ENCODE assay signal across 12 cellular contexts in the genomic region with DNA sequence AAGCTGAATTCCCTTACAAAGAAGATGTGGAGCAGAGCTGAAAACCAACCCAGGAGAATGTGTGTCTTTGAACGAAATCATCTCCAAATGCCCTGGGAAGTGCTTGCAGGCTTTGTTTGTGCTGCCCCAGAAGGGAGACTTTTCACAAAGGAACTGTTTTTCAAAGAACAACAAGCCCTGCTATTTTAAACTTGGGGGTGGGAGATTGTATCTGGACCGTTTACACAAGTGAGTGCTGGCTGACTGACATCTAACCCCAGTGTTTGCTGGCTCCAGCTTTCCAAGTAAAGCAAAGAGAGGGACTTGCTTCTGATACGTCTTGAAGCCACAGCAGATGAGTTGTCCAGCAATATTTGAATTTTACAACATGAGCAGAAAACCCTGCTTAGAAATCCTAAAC. TPM values are rescaled to one million over a fixed set of nuclear protein-coding genes. Genes with fewer than 3 reads are reported as not detected.
A peak's percentile ranks its signal among the peaks of the same experiment; 100 is the strongest.
DNase-seq lines count a peak whose midpoint lies in the region; ATAC-seq, FAIRE-seq and TF ChIP-seq lines count a peak whose summit lies in the region.
"Had no signal": no experiment of that assay in that cellular context is flagged by ENCODE, and none has a peak within 500 bp of the region (broad histone marks: within the 10 kb centered on the region; RNA-seq: fewer than 3 reads in every experiment).

No MANE protein-coding gene starts in this region.

- no peak overlapping the region for H3K4me3 Mint-ChIP-seq in stimulated activated naive B cell treated with anti-CD40 and anti-IgM and Interleukin-4, amounts not matched to agents 10 μg/mL and 1 μg/mL and 100 μg/mL, for 72 hours

- POLR2A ChIA-PET in HEK293T (lab: Yijun Ruan, JAX), result no interaction called here

- no peak for DNase-seq in GM12891 (ENCODE audit: insufficient read length, low spot score)
- DNase-seq in ascending aorta (ENCODE audit: low spot score in 2 of 2), result no peak
- DNase-seq in sciatic nerve (ENCODE audit: low spot score), result no peak
- no peak for DNase-seq in stimulated activated naive B cell treated with anti-CD40 and anti-IgM and Interleukin-4, amounts not matched to agents 10 μg/mL and 1 μg/mL and 100 μg/mL, for 72 hours
- no peak for DNase-seq in HEK293T (ENCODE audit: extremely low spot score)
- no peak for DNase-seq in MG63
- DNase-seq: activated CD4-positive, alpha-beta T cell treated with anti-CD3 and anti-CD28 coated beads, Interleukin-2, amount 50 U/mL, for 4 hours; anterior cingulate cortex; COR-L47; mucosa of descending colon had no signal

- no peak overlapping the region for H3K27ac Mint-ChIP-seq in stimulated activated naive B cell treated with anti-CD40 and anti-IgM and Interleukin-4, amounts not matched to agents 10 μg/mL and 1 μg/mL and 100 μg/mL, for 72 hours

- peaks cover 44 to 57% of the 10 kb centered on the region in 2 donors for H3K27me3 Mint-ChIP-seq in stimulated activated naive B cell treated with anti-CD40 and anti-IgM and Interleukin-4, amounts not matched to agents 10 μg/mL and 1 μg/mL and 100 μg/mL, for 72 hours

- ATAC-seq in sciatic nerve, result peak; percentile 45
- ATAC-seq in stimulated activated naive B cell treated with anti-CD40 and anti-IgM and Interleukin-4, amounts not matched to agents 10 μg/mL and 1 μg/mL and 100 μg/mL, for 72 hours (replicated peaks), result no peak
- ATAC-seq in HG03139 (IDR thresholded peaks at IDR 0.05; ENCODE audit: unreplicated experiment), result no peak
- ATAC-seq: mucosa of descending colon had no signal

- H3K27ac ChIP-seq in ascending aorta, result no peak overlapping the region
- H3K27ac ChIP-seq in iPS-20b (ENCODE audit: low read length), result no peak overlapping the region

- H3K4me3 ChIP-seq in ascending aorta, result peak overlapping the region; percentile 57 to 75
- H3K4me3 ChIP-seq in iPS-20b (ENCODE audit: low read length), result peak overlapping the region; percentile 78
- H3K4me3 ChIP-seq in MG63, result no peak overlapping the region; the same call in 1 of the 2 replicates
- H3K4me3 ChIP-seq: mucosa of descending colon had no signal

- H3K27me3 ChIP-seq in ascending aorta (no peaks in the 10 kb centered on the region), iPS-20b (ENCODE audit: insufficient read depth, low read length) (peaks cover 21% of the 10 kb centered on the region), MG63 (0 out of 2 replicates have a peak, but pooled peaks cover 2% of the 10 kb centered on the region)

- no peaks in the 10 kb centered on the region for H3K36me3 ChIP-seq in ascending aorta
- H3K36me3 ChIP-seq in iPS-20b (ENCODE audit: insufficient read depth, low read depth, low read length), result no peaks in the 10 kb centered on the region
- H3K36me3 ChIP-seq in MG63, result no peaks in the 10 kb centered on the region

- CTCF ChIA-PET in HEK293T (lab: Yijun Ruan, JAX), result no interaction called here

- intact Hi-C loops in ascending aorta (cut with DNase I), result loop anchor here (2.0 to 5.0 kb wide), 2 partner anchors 33 to 449 kb away; a partner anchor contains a TSS
- intact Hi-C loops in sciatic nerve (cut with DNase I), result no loop called here

- FAIRE-seq in GM12891 (lab: Jason Lieb, UNC), result peak; percentile 9

- H3K4me1 Mint-ChIP-seq in stimulated activated naive B cell treated with anti-CD40 and anti-IgM and Interleukin-4, amounts not matched to agents 10 μg/mL and 1 μg/mL and 100 μg/mL, for 72 hours, result peaks cover 0 to 6% of the 10 kb centered on the region in 2 donors

- no peaks in the 10 kb centered on the region for H3K9me3 ChIP-seq in ascending aorta
- H3K9me3 ChIP-seq in iPS-20b (ENCODE audit: insufficient read depth, low read depth, low read length), result no peaks in the 10 kb centered on the region
- no peaks in the 10 kb centered on the region for H3K9me3 ChIP-seq in MG63
- H3K9me3 ChIP-seq: mucosa of descending colon had no signal

- H3K9me3 Mint-ChIP-seq in stimulated activated naive B cell treated with anti-CD40 and anti-IgM and Interleukin-4, amounts not matched to agents 10 μg/mL and 1 μg/mL and 100 μg/mL, for 72 hours, result peaks cover 0 to 1% of the 10 kb centered on the region in 2 donors

- H3K9ac ChIP-seq in iPS-20b (ENCODE audit: low read depth, low read length), result peak overlapping the region; percentile 77; the same call in 1 of the 2 replicates

- no peak for TF ChIP-seq CTCF in ascending aorta (IDR thresholded peaks at IDR 0.05)

- H3K36me3 Mint-ChIP-seq in stimulated activated naive B cell treated with anti-CD40 and anti-IgM and Interleukin-4, amounts not matched to agents 10 μg/mL and 1 μg/mL and 100 μg/mL, for 72 hours, result no peaks in the 10 kb centered on the region

- no peak for TF ChIP-seq POLR2A in GM12891 (IDR thresholded peaks at IDR 0.05; ENCODE audit: low read depth, low read length)

- H3K4me1 ChIP-seq in ascending aorta (peaks cover 0 to 21% of the 10 kb centered on the region in 2 donors), iPS-20b (ENCODE audit: insufficient read depth, low read length) (peaks cover 25% of the 10 kb centered on the region)

TF ChIP-seq in GM12891, 5 proteins besides CTCF, POLR2A, EP300 and RAD21:
- no peak for TF ChIP-seq PAX5 (IDR thresholded peaks at IDR 0.05; ENCODE audit: insufficient read depth, low read length, severe bottlenecking)
- TF ChIP-seq POLR2AphosphoS5 (IDR thresholded peaks at IDR 0.05; ENCODE audit: low read depth, low read length), result no peak
- TF ChIP-seq TAF1 (IDR thresholded peaks at IDR 0.05; ENCODE audit: low read depth, low read length), result no peak
- TF ChIP-seq POU2F2 (IDR thresholded peaks at IDR 0.05; ENCODE audit: low read depth, low read length), result no peak
- TF ChIP-seq SPI1 (IDR thresholded peaks at IDR 0.05; ENCODE audit: low read depth, low read length), result no peak

TF ChIP-seq in HEK293T, 16 proteins besides CTCF, POLR2A, EP300 and RAD21:
- no peak for TF ChIP-seq ARNT (IDR thresholded peaks at IDR 0.05)
- no peak for TF ChIP-seq BHLHE40 (IDR thresholded peaks at IDR 0.05; ENCODE audit: borderline replicate concordance)
- TF ChIP-seq, protein P1, sequence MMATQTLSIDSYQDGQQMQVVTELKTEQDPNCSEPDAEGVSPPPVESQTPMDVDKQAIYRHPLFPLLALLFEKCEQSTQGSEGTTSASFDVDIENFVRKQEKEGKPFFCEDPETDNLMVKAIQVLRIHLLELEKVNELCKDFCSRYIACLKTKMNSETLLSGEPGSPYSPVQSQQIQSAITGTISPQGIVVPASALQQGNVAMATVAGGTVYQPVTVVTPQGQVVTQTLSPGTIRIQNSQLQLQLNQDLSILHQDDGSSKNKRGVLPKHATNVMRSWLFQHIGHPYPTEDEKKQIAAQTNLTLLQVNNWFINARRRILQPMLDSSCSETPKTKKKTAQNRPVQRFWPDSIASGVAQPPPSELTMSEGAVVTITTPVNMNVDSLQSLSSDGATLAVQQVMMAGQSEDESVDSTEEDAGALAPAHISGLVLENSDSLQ (IDR thresholded peaks at IDR 0.05), result no peak
- no peak for TF ChIP-seq LEF1 (IDR thresholded peaks at IDR 0.05; ENCODE audit: borderline replicate concordance)
- TF ChIP-seq CTBP1 (IDR thresholded peaks at IDR 0.05; ENCODE audit: borderline replicate concordance), result no peak
- TF ChIP-seq TARDBP (IDR thresholded peaks at IDR 0.05), result no peak
- no peak for TF ChIP-seq FOXA1 (IDR thresholded peaks at IDR 0.05)
- TF ChIP-seq FOXM1 (IDR thresholded peaks at IDR 0.05; ENCODE audit: borderline replicate concordance), result no peak
- no peak for TF ChIP-seq L3MBTL2 (conservative IDR thresholded peaks at IDR 0.05)
- no peak for TF ChIP-seq ZNF384 (IDR thresholded peaks at IDR 0.05)
- no peak for TF ChIP-seq HDGF (IDR thresholded peaks at IDR 0.05; ENCODE audit: borderline replicate concordance)
- TF ChIP-seq FOXK2 (IDR thresholded peaks at IDR 0.05), result no peak
- no peak for TF ChIP-seq NFRKB (IDR thresholded peaks at IDR 0.05)
- no peak for TF ChIP-seq ELF4 (IDR thresholded peaks at IDR 0.05)
- no peak for TF ChIP-seq SP1 (IDR thresholded peaks at IDR 0.05)
- TF ChIP-seq SUZ12 (IDR thresholded peaks at IDR 0.05), result no peak

RNA-seq across cellular contexts. Expression of a gene that starts 1.6 kb away (rescaled TPM):
- 18.8 TPM for polyA plus RNA-seq in GM12891 (2012; ENCODE audit: low read depth, missing spikeins)
- total RNA-seq in ascending aorta (1.4 TPM), sciatic nerve (6.9 TPM)
- total RNA-seq in MG63 (2014; rRNA removed; shearing (Covaris generic); ENCODE audit: low replicate concordance), result 8.1 and 11.8 TPM in 2 replicates

RNA-seq across cellular contexts. Expression of a gene that starts 46.0 kb away (rescaled TPM):
- polyA plus RNA-seq in GM12891 (2012; ENCODE audit: low read depth, missing spikeins), result not detected
- total RNA-seq in ascending aorta, result not detected
- not detected for total RNA-seq in sciatic nerve
- not detected in 2 replicates for total RNA-seq in MG63 (2014; rRNA removed; shearing (Covaris generic); ENCODE audit: low replicate concordance)
- total RNA-seq: mucosa of descending colon had no signal
